In the genomic region with DNA sequence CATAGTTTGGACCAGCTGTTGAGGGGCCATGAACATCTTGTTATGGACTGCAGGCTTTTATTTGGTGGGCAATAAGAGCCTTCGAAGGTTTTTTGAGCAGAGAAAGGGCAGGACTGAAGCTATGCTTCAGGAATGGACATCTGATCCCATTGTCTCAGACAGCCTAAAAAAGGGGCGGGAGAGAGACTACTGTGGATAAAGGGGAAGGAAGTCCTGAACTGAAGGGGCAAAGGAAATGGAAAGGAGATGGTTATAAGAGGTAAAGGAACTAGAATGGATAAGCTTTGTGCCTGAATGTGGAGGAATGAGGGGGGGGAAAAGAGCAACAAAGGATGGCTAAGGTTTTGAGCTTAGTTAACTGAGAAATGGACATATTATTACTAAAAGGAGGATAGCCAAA, we compare ENCODE assay signal across 20 cellular contexts.
"Had no signal": no experiment of that assay in that cellular context is flagged by ENCODE, and none has a peak within 500 bp of the region (broad histone marks: within the 10 kb centered on the region; RNA-seq: fewer than 3 reads in every experiment).

No MANE protein-coding gene starts in this region.

- DNase-seq: activated CD4-positive, alpha-beta memory T cell treated with anti-CD3 and anti-CD28 coated beads for 36 hours; activated naive CD4-positive, alpha-beta T cell treated with Interleukin-2 at 50 U/mL for 16 hours; activated naive CD8-positive, alpha-beta T cell treated with anti-CD3 and anti-CD28 coated beads, Interleukin-2, amount 10 ng/mL, durations not matched to agents 7 days and 5 days; activated T-cell treated with anti-CD3 and anti-CD28 coated beads, Interleukin-2, amount 50 U/mL, for 1 hour; amygdala; dorsolateral prefrontal cortex; hypothalamus; kidney glomerular epithelial cell; left ventricle myocardium inferior; mucosa of descending colon; naive thymus-derived CD4-positive, alpha-beta T cell; sigmoid colon; stimulated activated CD4-positive, alpha-beta T cell treated with anti-CD3 and anti-CD28 coated beads, Interleukin-4, amount 100 ng/mL, for 4 hours; stimulated activated naive CD4-positive, alpha-beta T cell treated with Interleukin-2 at 50 U/mL for 16 hours; thyroid gland; WERI-Rb-1 had no signal

- H3K27ac ChIP-seq: dorsolateral prefrontal cortex, foreskin keratinocyte, left ventricle myocardium inferior, neutrophil, sigmoid colon, thyroid gland, WERI-Rb-1 had no signal

- H3K4me3 ChIP-seq: dorsolateral prefrontal cortex, left ventricle myocardium inferior, mucosa of descending colon, sigmoid colon, thyroid gland had no signal

- ATAC-seq: foreskin keratinocyte; mucosa of descending colon; naive thymus-derived CD4-positive, alpha-beta T cell had no signal

- H3K9me3 ChIP-seq: left ventricle myocardium inferior, mucosa of descending colon, neutrophil, sigmoid colon, thyroid gland had no signal

- H3K4me1 ChIP-seq: thyroid gland had no signal

- H3K27me3 ChIP-seq: foreskin keratinocyte, neutrophil, sigmoid colon, thyroid gland had no signal

- H3K36me3 ChIP-seq: left ventricle myocardium inferior, sigmoid colon, thyroid gland, WERI-Rb-1 had no signal

- H3K36me3 Mint-ChIP-seq: activated CD4-positive, alpha-beta memory T cell treated with anti-CD3 and anti-CD28 coated beads for 36 hours; activated naive CD8-positive, alpha-beta T cell treated with anti-CD3 and anti-CD28 coated beads, Interleukin-2, amount 10 ng/mL, durations not matched to agents 7 days and 5 days; naive thymus-derived CD4-positive, alpha-beta T cell had no signal

- H3K27ac Mint-ChIP-seq: activated CD4-positive, alpha-beta memory T cell treated with anti-CD3 and anti-CD28 coated beads for 36 hours; activated naive CD8-positive, alpha-beta T cell treated with anti-CD3 and anti-CD28 coated beads, Interleukin-2, amount 10 ng/mL, durations not matched to agents 7 days and 5 days; activated T-helper 2 cell treated with anti-CD3 and anti-CD28 coated beads, Interferon-gamma antibody, Interleukin-2, Interleukin-4, amounts not matched to agents 10 μg/mL and 5 μg/mL and 100 μg/mL, durations not matched to agents 14 hours and 24 hours and 36 hours; T-helper 1 cell treated with Interleukin-12 subunit alpha and Interleukin-12 subunit beta and Interleukin-4 antibody, amounts not matched to agents 30 μg/mL and 1 μg/mL, for 36 hours had no signal

- H3K9me3 Mint-ChIP-seq: activated CD4-positive, alpha-beta memory T cell treated with anti-CD3 and anti-CD28 coated beads for 36 hours; activated naive CD8-positive, alpha-beta T cell treated with anti-CD3 and anti-CD28 coated beads, Interleukin-2, amount 10 ng/mL, durations not matched to agents 7 days and 5 days; activated T-helper 2 cell treated with anti-CD3 and anti-CD28 coated beads, Interferon-gamma antibody, Interleukin-2, Interleukin-4, amounts not matched to agents 10 μg/mL and 5 μg/mL and 100 μg/mL, durations not matched to agents 14 hours and 24 hours and 36 hours; naive thymus-derived CD4-positive, alpha-beta T cell; T-helper 1 cell treated with Interleukin-12 subunit alpha and Interleukin-12 subunit beta and Interleukin-4 antibody, amounts not matched to agents 30 μg/mL and 1 μg/mL, for 36 hours had no signal

- H3K4me3 Mint-ChIP-seq: activated CD4-positive, alpha-beta memory T cell treated with anti-CD3 and anti-CD28 coated beads for 36 hours; activated naive CD8-positive, alpha-beta T cell treated with anti-CD3 and anti-CD28 coated beads, Interleukin-2, amount 10 ng/mL, durations not matched to agents 7 days and 5 days; naive thymus-derived CD4-positive, alpha-beta T cell; T-helper 1 cell treated with Interleukin-12 subunit alpha and Interleukin-12 subunit beta and Interleukin-4 antibody, amounts not matched to agents 30 μg/mL and 1 μg/mL, for 36 hours had no signal
